7 cellular contexts compared by ENCODE assay signal in the genomic region with DNA sequence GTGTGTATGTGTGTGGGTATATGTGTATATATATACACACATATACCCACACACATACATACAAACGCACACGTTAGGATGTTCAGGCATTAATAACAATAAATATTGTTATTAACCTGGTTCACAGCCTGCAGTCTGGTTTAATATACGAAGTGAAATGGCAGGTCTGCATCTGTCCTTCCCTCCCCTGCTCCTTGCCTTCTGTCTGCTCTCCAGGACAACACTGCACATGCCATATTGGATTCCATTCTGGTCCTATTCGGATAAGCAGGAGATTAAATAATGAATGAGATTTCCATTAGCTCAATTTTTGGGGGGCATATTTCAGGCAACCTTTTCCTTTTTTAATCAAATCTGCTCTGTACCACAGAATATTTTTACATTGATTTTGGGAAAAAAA.
"Had no signal": no experiment of that assay in that cellular context is flagged by ENCODE, and none has a peak within 500 bp of the region (broad histone marks: within the 10 kb centered on the region; RNA-seq: fewer than 3 reads in every experiment).

No MANE protein-coding gene starts in this region.

- DNase-seq: GM23248, GOT3, H7, HFFc6, KBM-7 had no signal

- ATAC-seq: HCT116, HepG2 had no signal
